ENCODE assay signal across 24 cellular contexts in the genomic region with DNA sequence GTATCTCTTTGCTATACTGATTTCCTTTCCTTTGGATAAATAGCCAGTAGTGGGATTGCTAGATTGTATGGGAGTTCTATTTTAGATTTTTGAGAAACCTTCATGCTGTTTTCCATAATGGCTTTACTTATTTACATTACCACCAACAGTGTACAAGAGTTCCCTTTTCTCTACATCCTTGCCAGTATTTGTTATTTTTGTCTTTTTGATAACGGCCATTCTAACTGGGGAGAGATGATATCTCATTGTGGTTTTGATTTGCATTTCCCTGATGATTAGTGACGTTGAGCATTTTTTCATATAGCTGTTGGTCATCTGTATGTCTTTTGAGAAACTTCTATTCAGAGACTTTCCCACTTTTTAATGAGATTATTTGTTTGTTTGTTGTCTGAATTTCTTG.
"Had no signal": no experiment of that assay in that cellular context is flagged by ENCODE, and none has a peak within 500 bp of the region (broad histone marks: within the 10 kb centered on the region; RNA-seq: fewer than 3 reads in every experiment).

No MANE protein-coding gene starts in this region.

- H3K27me3 ChIP-seq: esophagus squamous epithelium, heart right ventricle, left lung, suprapubic skin, tibial nerve had no signal

- H3K27ac ChIP-seq: epithelial cell of prostate, esophagus squamous epithelium, heart right ventricle, left lung, lower lobe of right lung, suprapubic skin, tibial nerve had no signal

- H3K4me3 ChIP-seq: esophagus squamous epithelium, heart right ventricle, left lung, lower lobe of right lung, mucosa of descending colon, suprapubic skin, tibial nerve had no signal

- ATAC-seq: activated CD8-positive, alpha-beta memory T cell treated with anti-CD3 and anti-CD28 coated beads, Interleukin-2, amount 10 ng/mL, durations not matched to agents 7 days and 5 days; activated CD8-positive, alpha-beta T cell treated with anti-CD3 and anti-CD28 coated beads, Interleukin-2, amount 10 ng/mL, durations not matched to agents 7 days and 5 days; activated naive CD8-positive, alpha-beta T cell treated with anti-CD3 and anti-CD28 coated beads, Interleukin-2, amount 50 U/mL, for 24 hours; heart right ventricle; left lung; lower lobe of right lung; mucosa of descending colon; natural killer cell treated with Interleukin-12 subunit alpha and Interleukin-12 subunit beta and Interleukin-15 and Interleukin-18, amount 100 ng/mL, for 72 hours; right cardiac atrium had no signal

- H3K9me3 ChIP-seq: esophagus squamous epithelium, heart right ventricle, left lung, lower lobe of right lung, mucosa of descending colon, suprapubic skin, tibial nerve had no signal

- DNase-seq: activated B cell treated with CpG ODN at 0.5 μM for 24 hours; activated CD8-positive, alpha-beta memory T cell treated with anti-CD3 and anti-CD28 coated beads, Interleukin-2, amount 10 ng/mL, durations not matched to agents 7 days and 5 days; activated CD8-positive, alpha-beta T cell treated with anti-CD3 and anti-CD28 coated beads, Interleukin-2, amount 10 ng/mL, durations not matched to agents 7 days and 5 days; activated naive CD8-positive, alpha-beta T cell treated with anti-CD3 and anti-CD28 coated beads, Interleukin-2, amount 50 U/mL, for 24 hours; activated T-cell treated with anti-CD3 and anti-CD28 coated beads, Interleukin-2, amount 50 U/mL, for 48 hours; amygdala; effector CD8-positive, alpha-beta T cell; esophagus squamous epithelium; foreskin melanocyte; heart right ventricle; left lung; lower lobe of right lung; mucosa of descending colon; right cardiac atrium; stimulated activated naive CD4-positive, alpha-beta T cell; T1000 had no signal

- FAIRE-seq: bronchial epithelial cell, colon, endometrium, islet of Langerhans had no signal

- H3K4me1 ChIP-seq: esophagus squamous epithelium, heart right ventricle, left lung, lower lobe of right lung, suprapubic skin, tibial nerve had no signal
